ENCODE assay signal across 23 cellular contexts in the genomic region with DNA sequence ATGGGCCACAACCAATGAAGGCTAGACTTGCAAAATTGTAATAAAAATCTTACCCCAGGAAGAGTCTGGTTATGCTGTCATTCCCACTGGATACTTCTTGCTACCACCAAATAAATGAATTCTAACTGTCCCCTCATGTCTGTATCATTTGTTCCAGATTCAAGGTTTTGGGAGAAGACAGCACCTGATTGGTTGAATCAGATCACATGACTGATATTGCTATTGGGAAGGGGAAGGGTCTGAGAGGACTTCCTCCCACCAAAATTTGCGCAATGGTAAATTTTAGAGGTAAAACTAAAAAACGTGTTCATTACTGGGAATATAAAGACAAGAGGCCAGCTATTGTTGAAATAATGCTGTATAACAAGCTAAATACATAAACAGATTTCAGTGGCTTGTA. TPM values are rescaled to one million over a fixed set of nuclear protein-coding genes. Genes with fewer than 3 reads are reported as not detected.
DNase-seq lines count a peak whose midpoint lies in the region; ATAC-seq, FAIRE-seq and TF ChIP-seq lines count a peak whose summit lies in the region.
"Had no signal": no experiment of that assay in that cellular context is flagged by ENCODE, and none has a peak within 500 bp of the region (broad histone marks: within the 10 kb centered on the region; RNA-seq: fewer than 3 reads in every experiment).

No MANE protein-coding gene starts in this region.

- TF ChIP-seq POLR2A in HepG2 (IDR thresholded peaks at IDR 0.05; ENCODE audit: insufficient read depth in 1 of 2, low read depth in 2 of 2, low read length in 2 of 2) (no peak), right lobe of liver (IDR thresholded peaks at IDR 0.05) (no peak), H1 (IDR thresholded peaks at IDR 0.05; ENCODE audit: control extremely low read depth in 1 of 2, low read depth in 2 of 2, low read length in 2 of 2) (no peak)

- TF ChIP-seq CTCF in HepG2 (CRISPR knock-in tag; IDR thresholded peaks at IDR 0.05) (no peak), right lobe of liver (IDR thresholded peaks at IDR 0.05) (no peak), GM23338 (conservative IDR thresholded peaks at IDR 0.05; ENCODE audit: low read depth in 2 of 2) (no peak), WTC11 (IDR thresholded peaks at IDR 0.05) (no peak), H1 (IDR thresholded peaks at IDR 0.05; ENCODE audit: control extremely low read depth in 1 of 3, insufficient read depth in 1 of 3, low read depth in 1 of 3, low read length in 3 of 3) (no peak), foreskin keratinocyte (conservative IDR thresholded peaks at IDR 0.05) (no peak)

- no peaks in the 10 kb centered on the region for H3K79me1 ChIP-seq in H1 (ENCODE audit: low read depth, low read length)

- H2BK120ac ChIP-seq in H1 (replicated peaks; ENCODE audit: low read depth, low read length): no peak overlapping the region

- H3K4ac ChIP-seq in H1 (replicated peaks; ENCODE audit: insufficient read length, low read depth, low read length): no peak overlapping the region

- CTCF ChIA-PET in HepG2 (lab: Yijun Ruan, JAX; ENCODE audit: low intra/inter-chr PET ratio, low total read pairs): no interaction called here
- CTCF ChIA-PET in WTC11 (lab: Charles Lee): no interaction called here
- CTCF ChIA-PET in H1 (lab: Charles Lee; ENCODE audit: partially characterized antibody): interaction anchor here (1.3 to 1.4 kb wide), 2 partner anchors 22 to 55 kb away, joined by 3 to 4 read pairs; no protein-coding TSS in a partner anchor

- H4K20me1 ChIP-seq in HepG2 (ENCODE audit: insufficient read depth, low read length): no peaks in the 10 kb centered on the region
- H4K20me1 ChIP-seq in GM23338 (replicated peaks; ENCODE audit: insufficient read depth): no peaks in the 10 kb centered on the region
- H4K20me1 ChIP-seq in H1 (replicated peaks in 1 of 2; ENCODE audit: control insufficient read depth in 1 of 2, insufficient read depth in 2 of 2, low read length in 2 of 2): no peaks in the 10 kb centered on the region
- H4K20me1 ChIP-seq: BLaER1 had no signal

- H3K9me3 Mint-ChIP-seq in GM23338 (no peaks in the 10 kb centered on the region), WTC11 (0 out of 2 replicates have a peak, but pooled peaks cover 3% of the 10 kb centered on the region)
- H3K9me3 Mint-ChIP-seq: CD4-positive, alpha-beta T cell; CD8-positive, alpha-beta T cell had no signal

- H3K36me3 ChIP-seq in HepG2 (replicated peaks in 1 of 2; ENCODE audit: control insufficient read depth in 1 of 2, insufficient read depth in 2 of 2, low read length in 2 of 2) (no peaks in the 10 kb centered on the region), right lobe of liver (no peaks in the 10 kb centered on the region), GM23338 (ENCODE audit: insufficient read depth) (no peaks in the 10 kb centered on the region), H1 (ENCODE audit: control insufficient read depth in 2 of 4, insufficient read depth in 4 of 4, low read length in 3 of 4) (no peaks in the 10 kb centered on the region)
- H3K36me3 ChIP-seq: BE2C, BLaER1 had no signal

- no peaks in the 10 kb centered on the region for H3K79me2 ChIP-seq in HepG2 (ENCODE audit: insufficient read depth, low read length)
- no peaks in the 10 kb centered on the region for H3K79me2 ChIP-seq in GM23338 (replicated peaks; ENCODE audit: insufficient read depth)
- H3K79me2 ChIP-seq in H1 (ENCODE audit: control insufficient read depth in 1 of 2, insufficient read depth in 2 of 2, low read length in 2 of 2): no peaks in the 10 kb centered on the region

- POLR2A ChIA-PET in HepG2 (lab: Yijun Ruan, JAX) (no interaction called here), WTC11 (lab: Charles Lee) (no interaction called here), H1 (lab: Charles Lee; ENCODE audit: partially characterized antibody) (no interaction called here)

- no peak overlapping the region for H3K14ac ChIP-seq in H1 (ENCODE audit: insufficient read length)

- H3F3A ChIP-seq in GM23338 (replicated peaks; ENCODE audit: low read depth): no peaks in the 10 kb centered on the region

- no peak overlapping the region for H4K5ac ChIP-seq in H1 (ENCODE audit: insufficient read length, low read depth, low read length)

- TF ChIP-seq RAD21 in HepG2 (CRISPR knock-in tag; IDR thresholded peaks at IDR 0.05) (no peak), H1 (IDR thresholded peaks at IDR 0.05 in 1 of 2, conservative IDR thresholded peaks at IDR 0.05 in 1 of 2; ENCODE audit: low read depth in 2 of 2, low read length in 2 of 2) (no peak)

- H2BK15ac ChIP-seq in H1 (ENCODE audit: low read length): no peak overlapping the region

- no peak overlapping the region for H4K91ac ChIP-seq in H1 (replicated peaks; ENCODE audit: insufficient read length, low read length)

- no peak for ATAC-seq in HepG2
- no peak for ATAC-seq in right lobe of liver
- ATAC-seq in GM23338: no peak
- ATAC-seq in WTC11: no peak
- no peak for ATAC-seq in foreskin keratinocyte
- ATAC-seq: CD8-positive, alpha-beta T cell; GM12878 had no signal

- H3K4me3 Mint-ChIP-seq in GM23338 (no peak overlapping the region), WTC11 (no peak overlapping the region)
- H3K4me3 Mint-ChIP-seq: CD4-positive, alpha-beta T cell; CD8-positive, alpha-beta T cell had no signal

- H3K18ac ChIP-seq in H1 (ENCODE audit: extremely low read depth, low read length): no peak overlapping the region

- H3K4me2 ChIP-seq in HepG2 (ENCODE audit: low read depth, low read length) (no peak overlapping the region), GM23338 (no peak overlapping the region), H1 (ENCODE audit: insufficient read depth in 1 of 2, low read depth in 2 of 2, low read length in 2 of 2) (no peak overlapping the region)
- H3K4me2 ChIP-seq: BLaER1 had no signal

- in situ Hi-C loops in HepG2 (cut with HindIII; ENCODE audit: extremely low pct_ligation_motif_present, low pct_unique_long_range_greater_than_20kb): no loop called here

- no peak for TF ChIP-seq EP300 in HepG2 (IDR thresholded peaks at IDR 0.05; ENCODE audit: low read depth in 2 of 2, low read length in 2 of 2)
- TF ChIP-seq EP300 in HepG2 (CRISPR knock-in tag; IDR thresholded peaks at IDR 0.05; ENCODE audit: borderline replicate concordance): no peak
- no peak for TF ChIP-seq EP300 in H1 (IDR thresholded peaks at IDR 0.05; ENCODE audit: borderline replicate concordance in 1 of 2, low read depth in 2 of 2, low read length in 2 of 2)

- no peak overlapping the region for H3K23ac ChIP-seq in H1 (ENCODE audit: insufficient read length)

- H3K4me3 ChIP-seq in HepG2 (replicated peaks in 1 of 3; ENCODE audit: insufficient read depth in 1 of 3, low read depth in 2 of 3, low read length in 3 of 3) (no peak overlapping the region), right lobe of liver (no peak overlapping the region), GM23338 (no peak overlapping the region), H1 (ENCODE audit: extremely low read depth in 1 of 4, insufficient read depth in 2 of 4, low read depth in 3 of 4, low read length in 4 of 4) (no peak overlapping the region)
- H3K4me3 ChIP-seq: BLaER1, GM12878 had no signal

- H3K27me3 Mint-ChIP-seq in GM23338 (ENCODE audit: insufficient read depth, low read depth, poor library complexity): peaks cover 2% of the 10 kb centered on the region
- no peaks in the 10 kb centered on the region for H3K27me3 Mint-ChIP-seq in WTC11 (ENCODE audit: low read depth)

- no peaks in the 10 kb centered on the region for H3K23me2 ChIP-seq in H1 (ENCODE audit: low read depth, low read length)

- H3K4me1 ChIP-seq in HepG2 (ENCODE audit: insufficient read depth, low read length) (no peaks in the 10 kb centered on the region), right lobe of liver (no peaks in the 10 kb centered on the region), GM23338 (ENCODE audit: insufficient read depth) (peaks cover 6% of the 10 kb centered on the region; the same call in 1 of the 2 replicates), H1 (replicated peaks in 1 of 4; ENCODE audit: control insufficient read depth in 3 of 4, insufficient read depth in 4 of 4, low read length in 3 of 4) (no peaks in the 10 kb centered on the region; a peak in 1 of 7 replicates), foreskin keratinocyte (no peaks in the 10 kb centered on the region)
- H3K4me1 ChIP-seq: BE2C, BLaER1, Caco-2 had no signal

- H3K9me3 ChIP-seq in HepG2 (ENCODE audit: low read length): no peaks in the 10 kb centered on the region
- H3K9me3 ChIP-seq in right lobe of liver: no peaks in the 10 kb centered on the region
- no peaks in the 10 kb centered on the region for H3K9me3 ChIP-seq in H1 (ENCODE audit: insufficient read depth in 2 of 2, low read depth in 1 of 2, low read length in 1 of 2)
- H3K9me3 ChIP-seq: BE2C, BLaER1, Caco-2 had no signal

- intact Hi-C loops in HepG2 (cut with micrococcal nuclease; ENCODE audit: unreplicated experiment) (no loop called here), right lobe of liver (cut with DNase I) (no loop called here), head of caudate nucleus (cut with DNase I) (no loop called here)

- H3K27me3 ChIP-seq in HepG2 (ENCODE audit: control insufficient read depth in 1 of 2, insufficient read depth in 2 of 2, low read length in 2 of 2): peaks cover 0 to 8% of the 10 kb centered on the region in 2 experiments; a peak in 3 of 5 replicates
- no peaks in the 10 kb centered on the region for H3K27me3 ChIP-seq in right lobe of liver
- no peaks in the 10 kb centered on the region for H3K27me3 ChIP-seq in GM23338 (ENCODE audit: insufficient read depth)
- H3K27me3 ChIP-seq in H1 (replicated peaks in 1 of 4; ENCODE audit: control insufficient read depth in 3 of 4, extremely low read depth in 1 of 4, insufficient read depth in 3 of 4, low read length in 3 of 4): no peaks in the 10 kb centered on the region
- peaks cover 11% of the 10 kb centered on the region for H3K27me3 ChIP-seq in foreskin keratinocyte
- H3K27me3 ChIP-seq: BLaER1 had no signal

- H3K56ac ChIP-seq in H1 (replicated peaks; ENCODE audit: insufficient read length, low read depth, low read length): no peak overlapping the region

- H2AFZ ChIP-seq in HepG2 (ENCODE audit: low read length) (no peak overlapping the region), GM23338 (peak overlapping the region; percentile 79; the same call in 1 of the 2 replicates), H1 (ENCODE audit: low read length) (0 out of 2 replicates have a peak overlapping the region, but pooled peaks have one; percentile 1)

- no peak overlapping the region for H2AK5ac ChIP-seq in H1 (ENCODE audit: low read depth, low read length)

- FAIRE-seq in HepG2 (lab: Jason Lieb, UNC) (no peak), H1 (lab: Jason Lieb, UNC) (no peak)
- FAIRE-seq: D721Med, GM12878, GM12892, GM18507 had no signal

- no peak for DNase-seq in HepG2 (ENCODE audit: low spot score)
- no peak for DNase-seq in right lobe of liver
- no peak for DNase-seq in GM23338 (ENCODE audit: low spot score)
- no peak for DNase-seq in WTC11 (ENCODE audit: low spot score)
- DNase-seq in H1 (ENCODE audit: low read depth in 1 of 2, low spot score in 2 of 2): no peak
- no peak for DNase-seq in head of caudate nucleus
- no peak for DNase-seq in foreskin keratinocyte
- DNase-seq in putamen (ENCODE audit: low spot score): no peak
- DNase-seq: ACHN; BE2C; C1 segment of cervical spinal cord; Caco-2; Calu3; CD4-positive, alpha-beta T cell; CD8-positive, alpha-beta T cell; EL; GDM1 had no signal

- H3K27ac ChIP-seq in HepG2 (ENCODE audit: extremely low read length, insufficient read depth, low read length): no peak overlapping the region
- no peak overlapping the region for H3K27ac ChIP-seq in right lobe of liver
- H3K27ac ChIP-seq in GM23338 (ENCODE audit: low read depth): no peak overlapping the region
- H3K27ac ChIP-seq in H1 (ENCODE audit: low read depth, low read length): no peak overlapping the region
- H3K27ac ChIP-seq in foreskin keratinocyte: no peak overlapping the region
- H3K27ac ChIP-seq: 22Rv1, BLaER1 had no signal

- H3K9me2 ChIP-seq in GM23338 (ENCODE audit: insufficient read depth): no peaks in the 10 kb centered on the region

- no peak overlapping the region for H2BK12ac ChIP-seq in H1 (ENCODE audit: low read depth, low read length)

- no peak overlapping the region for H3K9ac ChIP-seq in HepG2 (ENCODE audit: insufficient read depth, low read depth, low read length)
- no peak overlapping the region for H3K9ac ChIP-seq in H1 (replicated peaks in 1 of 4; ENCODE audit: extremely low read depth in 1 of 4, low read depth in 3 of 4, low read length in 3 of 4)
- H3K9ac ChIP-seq: BLaER1 had no signal

- no peak overlapping the region for H2BK5ac ChIP-seq in H1 (ENCODE audit: low read depth, low read length)

- no peak overlapping the region for H3K27ac Mint-ChIP-seq in GM23338
- H3K27ac Mint-ChIP-seq in WTC11: no peak overlapping the region
- H3K27ac Mint-ChIP-seq: CD4-positive, alpha-beta T cell; CD8-positive, alpha-beta T cell had no signal

- WGBS in HepG2 (ENCODE audit: low lambda C conversion rate): 40% methylated on average over 2 of the region's 2 CpGs
- WGBS in right lobe of liver (ENCODE audit: insufficient coverage, low coverage, low lambda C conversion rate, missing lambda C conversion rate): 61% methylated on average over 2 of the region's 2 CpGs
- 95% methylated on average over 2 of the region's 2 CpGs; no CpG with 5 or more reads in 1 of the 2 experiments for WGBS in H1 (ENCODE audit: extremely low coverage in 1 of 2, insufficient coverage in 1 of 2, insufficient read length in 1 of 2, insufficient replicate concordance in 2 of 2, low coverage in 1 of 2, low lambda C conversion rate in 2 of 2, missing lambda C conversion rate in 1 of 2), 2 experiments

- no TSS peak for BruUV-seq in HepG2 (replicated peaks; lab: Mats Ljungman, UMichigan)

- no peak overlapping the region for H4K8ac ChIP-seq in H1 (ENCODE audit: extremely low read depth, insufficient read depth, low read length)

- H3K36me3 Mint-ChIP-seq in GM23338 (ENCODE audit: low read depth) (no peaks in the 10 kb centered on the region), WTC11 (no peaks in the 10 kb centered on the region)
- H3K36me3 Mint-ChIP-seq: CD8-positive, alpha-beta T cell had no signal

- H3K4me1 Mint-ChIP-seq in GM23338: peaks cover 6% of the 10 kb centered on the region; the same call in 2 of the 3 replicates
- peaks cover 9% of the 10 kb centered on the region for H3K4me1 Mint-ChIP-seq in WTC11

- H2BK20ac ChIP-seq in H1 (ENCODE audit: low read length): no peak overlapping the region

RNA-seq across cellular contexts. Expression of gene TASP1, which starts 27.0 kb away (rescaled TPM):
- total RNA-seq in HepG2 (2016; rRNA removed; fragmentation: Illumina TruSeq; extraction: Trizol) (25.2 and 29.1 TPM in 2 replicates), right lobe of liver (1 to 10 TPM; 2.5 to 6.1 (median 4.3) TPM), WTC11 (2021) (11.6 to 12.4 TPM (median 12.2 TPM) in 3 replicates), foreskin keratinocyte (13.0 and 13.7 TPM in 2 replicates)
- 74.0 and 76.2 TPM in 2 replicates for total RNA-seq in HepG2 (2016; cell fraction: cytosol; rRNA removed; fragmentation: Illumina TruSeq; extraction: Trizol; ENCODE audit: low read depth)
- 25.6 and 27.8 TPM in 2 replicates for total RNA-seq in HepG2 (2016; cell fraction: insoluble cytoplasmic fraction; rRNA removed; fragmentation: Illumina TruSeq; extraction: Trizol)
- total RNA-seq in HepG2 (2016; cell fraction: membrane; rRNA removed; fragmentation: Illumina TruSeq; extraction: Trizol): 28.8 and 33.7 TPM in 2 replicates
- total RNA-seq in HepG2 (2016; cell fraction: nucleus; rRNA removed; fragmentation: Illumina TruSeq; extraction: Trizol): 52.6 and 57.4 TPM in 2 replicates
- polyA plus RNA-seq in HepG2 (2011; rRNA removed) (7.4 and 10.0 TPM in 2 replicates), GM23338 (2016; fragmentation: Nextera tagmentation; extraction: Ambion mirVana) (7.9 and 9.7 TPM in 2 replicates), H1 (2011; rRNA removed) (2.8 and 4.5 TPM in 2 replicates), foreskin keratinocyte (6.8 and 7.4 TPM in 2 replicates)
- 6.1 and 7.3 TPM in 2 replicates for polyA plus RNA-seq in HepG2 (2011; cell fraction: cytosol; rRNA removed)
- 8.0 and 8.8 TPM in 2 replicates for polyA plus RNA-seq in HepG2 (2011; cell fraction: nucleus; rRNA removed)
- polyA plus RNA-seq in HepG2 (2012): 7.7 and 10.7 TPM in 2 replicates
- 3.5 and 4.1 TPM in 2 replicates for polyA plus RNA-seq in HepG2 (2016; cell fraction: cytosol; fragmentation: Illumina TruSeq; extraction: Trizol; ENCODE audit: low read depth)
- polyA plus RNA-seq in HepG2 (2016; cell fraction: insoluble cytoplasmic fraction; fragmentation: Illumina TruSeq; extraction: Trizol; ENCODE audit: low read depth): 24.5 and 25.1 TPM in 2 replicates
- 7.8 TPM in 2 replicates for polyA plus RNA-seq in HepG2 (2016; cell fraction: membrane; fragmentation: Illumina TruSeq; extraction: Trizol; ENCODE audit: low read depth)
- polyA plus RNA-seq in HepG2 (2016; cell fraction: nucleus; fragmentation: Illumina TruSeq; extraction: Trizol; ENCODE audit: insufficient read depth, low read depth): 14.4 and 16.7 TPM in 2 replicates
- polyA minus RNA-seq in HepG2 (2011; rRNA and poly(A)+ RNA removed; ENCODE audit: low replicate concordance): 15.6 and 18.8 TPM in 2 replicates
- 9.9 and 13.1 TPM in 2 replicates for polyA minus RNA-seq in HepG2 (2011; cell fraction: cytosol; rRNA and poly(A)+ RNA removed)
- 76.1 and 88.3 TPM in 2 replicates for polyA minus RNA-seq in HepG2 (2011; cell fraction: nucleus; rRNA and poly(A)+ RNA removed)
- 8.0 and 9.8 TPM in 2 replicates for total RNA-seq in GM23338 (2014; rRNA removed; shearing (Covaris generic))
- 9.0 and 10.9 TPM in 2 replicates for total RNA-seq in H1 (2021; fragmentation: NEBNext Ultra II Directional; extraction: Animal tissue kit (Norgen Biotek cat#: 25700))
- polyA plus RNA-seq in H1 (2011; cell fraction: cytosol; rRNA removed): 6.3 TPM
- polyA plus RNA-seq in H1 (2011; cell fraction: nucleus; rRNA removed): 5.0 TPM
- polyA plus RNA-seq in H1 (2012, experiment 1 of 2): 4.8 to 7.1 TPM (median 6.5 TPM) in 4 replicates
- 1.1 TPM for polyA plus RNA-seq in H1 (2012, experiment 2 of 2)
- polyA plus RNA-seq in H1 (2013, experiment 1 of 2): 4.1 TPM
- 4.3 TPM for polyA plus RNA-seq in H1 (2013, experiment 2 of 2)
- polyA minus RNA-seq in H1 (2011; rRNA and poly(A)+ RNA removed): 16.9 and 17.5 TPM in 2 replicates
- 5.8 TPM for polyA minus RNA-seq in H1 (2011; cell fraction: cytosol; rRNA and poly(A)+ RNA removed)
- 36.7 TPM for polyA minus RNA-seq in H1 (2011; cell fraction: nucleus; rRNA and poly(A)+ RNA removed)

Comparison
In these comparisons a context has a peak if more than half of its experiments do, and no peak if none do; other contexts are left out.
1. Of the 50 proteins assayed by ChIP-seq in both HepG2 and WTC11: peak only in HepG2: none; only in WTC11: USF2; in both: none; in neither: 49.